Comparison of ENCODE assay signal across 16 cellular contexts in genomic region chr16:54654429-54654828, GRCh38.
DNase-seq lines count a peak whose midpoint lies in the region; ATAC-seq and TF ChIP-seq lines count a peak whose summit lies in the region.
"Had no signal": no experiment of that assay in that cellular context is flagged by ENCODE, and none has a peak within 500 bp of the region (broad histone marks: within the 10 kb centered on the region; RNA-seq: fewer than 3 reads in every experiment).

No MANE protein-coding gene starts in this region.

- TF ChIP-seq EP300 in stomach (IDR thresholded peaks at IDR 0.05) = no peak

- no peaks in the 10 kb centered on the region for H3K36me3 ChIP-seq in stomach
- H3K36me3 ChIP-seq: right lobe of liver, vagina had no signal

- no peak overlapping the region for H3K4me3 ChIP-seq in stomach
- H3K4me3 ChIP-seq: right lobe of liver had no signal

- H3K27me3 ChIP-seq in stomach = no peaks in the 10 kb centered on the region
- H3K27me3 ChIP-seq: right lobe of liver, vagina had no signal

- ATAC-seq in left ventricle myocardium superior = peak; percentile 55

- WGBS in stomach, 5 donors = 34 to 56% (median 41%) methylated on average over 12 of the region's 12 CpGs

- no peaks in the 10 kb centered on the region for H3K9me3 ChIP-seq in stomach
- H3K9me3 ChIP-seq: right lobe of liver, vagina had no signal

- intact Hi-C loops in left ventricle myocardium superior (cut with micrococcal nuclease) (no loop called here), stomach (cut with DNase I; ENCODE audit: low total_unique reads) (no loop called here)

- no peak for TF ChIP-seq CTCF in stomach (IDR thresholded peaks at IDR 0.05)

- H3K27ac ChIP-seq in stomach = peak overlapping the region; percentile 32 to 79 (median 71)
- H3K27ac ChIP-seq: right lobe of liver, vagina had no signal

- no peak for TF ChIP-seq POLR2A in stomach (IDR thresholded peaks at IDR 0.05)

- H3K4me1 ChIP-seq in stomach = peaks cover 21 to 45% (median 31%) of the 10 kb centered on the region in 4 donors

- DNase-seq in NCI-H1092 treated with DMSO at 0.1 percent for 48 hours (lab: John Stamatoyannopoulos, UW) = peak; percentile 24
- DNase-seq in NCI-H524 (lab: John Stamatoyannopoulos, UW) = peak; percentile 81 to 93
- no peak for DNase-seq in left ventricle myocardium superior
- no peak for DNase-seq in stomach
- DNase-seq in NCI-H774 (lab: John Stamatoyannopoulos, UW) = no peak
- no peak for DNase-seq in NCI-H2107 treated with DMSO at 0.1 percent for 48 hours (lab: John Stamatoyannopoulos, UW; ENCODE audit: unreplicated experiment)
- DNase-seq in T-helper 2 cell = no peak
- DNase-seq: activated B cell treated with CpG ODN at 0.5 μM for 24 hours; activated naive CD4-positive, alpha-beta T cell treated with anti-CD3 and anti-CD28 coated beads for 36 hours; C1 segment of cervical spinal cord; GF-D8; GOT3; naive B cell; stimulated activated CD4-positive, alpha-beta T cell treated with anti-CD3 and anti-CD28 coated beads, Interleukin-4, amount 100 ng/mL, for 1 hour had no signal

Comparison
In these comparisons a context has a peak if more than half of its experiments do, and no peak if none do; other contexts are left out.
1. DNase-seq: peak in NCI-H1092 treated with DMSO at 0.1 percent for 48 hours (single experiment) and NCI-H524 (2 of 2); none in left ventricle myocardium superior (single experiment), stomach (single experiment), NCI-H774 (single experiment), NCI-H2107 treated with DMSO at 0.1 percent for 48 hours (single experiment) and T-helper 2 cell (0 of 5).